In genomic region chr1:207752456-207753132, GRCh38 we compare ENCODE assay signal across 8 cellular contexts. TPM values are rescaled to one million over a fixed set of nuclear protein-coding genes. Genes with fewer than 3 reads are reported as not detected.
DNase-seq lines count a peak whose midpoint lies in the region; ATAC-seq and TF ChIP-seq lines count a peak whose summit lies in the region.

No MANE protein-coding gene starts in this region.

- no peak for DNase-seq in GM06990 (ENCODE audit: extremely low read depth, insufficient read length)
- no peak for DNase-seq in LNCaP clone FGC (ENCODE audit: low read depth)
- peak; percentile 67 for DNase-seq in activated CD8-positive, alpha-beta memory T cell treated with anti-CD3 and anti-CD28 coated beads, Interleukin-2, amount 50 U/mL, for 48 hours
- DNase-seq in fibroblast of villous mesenchyme (ENCODE audit: low read depth) = peak; percentile 29
- DNase-seq in osteoblast (ENCODE audit: insufficient read length, low spot score, missing footprints) = peak; percentile 22
- no peak for DNase-seq in cerebellar nuclear complex (lab: John Stamatoyannopoulos, UW)
- DNase-seq in inferior parietal cortex (ENCODE audit: extremely low spot score) = no peak

- peak overlapping the region; percentile 68 for H3K27ac ChIP-seq in osteoblast (ENCODE audit: low read depth, low read length)

- peak overlapping the region; percentile 96 for H3K4me2 ChIP-seq in osteoblast (ENCODE audit: insufficient read depth, low read length)

- no peaks in the 10 kb centered on the region for H3K27me3 ChIP-seq in GM06990 (replicated peaks; ENCODE audit: control insufficient read depth, insufficient read depth, low read length)
- H3K27me3 ChIP-seq in osteoblast (ENCODE audit: insufficient read depth, low read length) = no peaks in the 10 kb centered on the region

- TF ChIP-seq CTCF in GM06990 (IDR thresholded peaks at IDR 0.05; ENCODE audit: insufficient read depth, low read length, poor library complexity, severe bottlenecking) (no peak), LNCaP clone FGC (IDR thresholded peaks at IDR 0.05; ENCODE audit: control insufficient read depth, extremely low read depth, insufficient read depth) (no peak), fibroblast of villous mesenchyme (IDR thresholded peaks at IDR 0.05; ENCODE audit: insufficient read depth, low read depth, low read length) (no peak), osteoblast (IDR thresholded peaks at IDR 0.05; ENCODE audit: extremely low read depth, low read depth, low read length) (no peak)

- H3K4me1 ChIP-seq in osteoblast (ENCODE audit: insufficient read depth, low read length) = peaks cover 10% of the 10 kb centered on the region

- H3K79me2 ChIP-seq in osteoblast (ENCODE audit: insufficient read depth, low read length) = peaks cover 54% of the 10 kb centered on the region

- H3K4me3 ChIP-seq in GM06990 (replicated peaks; ENCODE audit: low read depth, low read length) (peak overlapping the region; percentile 96), LNCaP clone FGC (ENCODE audit: low read depth, low read length) (peak overlapping the region; percentile 95), fibroblast of villous mesenchyme (ENCODE audit: low read depth, low read length) (peak overlapping the region; percentile 95), osteoblast (ENCODE audit: insufficient read depth, low read length) (peak overlapping the region; percentile 94)

- no peaks in the 10 kb centered on the region for H3K9me3 ChIP-seq in osteoblast (ENCODE audit: low read depth, low read length)

- H2AFZ ChIP-seq in osteoblast (ENCODE audit: low read length) = peak overlapping the region; percentile 97

- peaks cover 31% of the 10 kb centered on the region for H4K20me1 ChIP-seq in osteoblast (ENCODE audit: insufficient read depth, low read length)

- no peaks in the 10 kb centered on the region for H3K36me3 ChIP-seq in GM06990 (ENCODE audit: control insufficient read depth, insufficient read depth, low read length)
- H3K36me3 ChIP-seq in osteoblast (ENCODE audit: insufficient read depth, low read length) = peaks cover 7% of the 10 kb centered on the region

- peak; percentile 17 for ATAC-seq in GM21825 (IDR thresholded peaks at IDR 0.05; ENCODE audit: unreplicated experiment)

RNA-seq across cellular contexts. Expression of gene CD46, which starts 0.7 kb away (rescaled TPM):
- 107 and 153 TPM in 2 replicates for total RNA-seq in fibroblast of villous mesenchyme
- total RNA-seq in osteoblast = 92.6 and 98.7 TPM in 2 replicates

Comparison
In these comparisons a context has a peak if more than half of its experiments do, and no peak if none do; other contexts are left out.
1. DNase-seq: peak in activated CD8-positive, alpha-beta memory T cell treated with anti-CD3 and anti-CD28 coated beads, Interleukin-2, amount 50 U/mL, for 48 hours (single experiment), fibroblast of villous mesenchyme (single experiment) and osteoblast (single experiment); none in GM06990 (single experiment), LNCaP clone FGC (single experiment), cerebellar nuclear complex (0 of 2) and inferior parietal cortex (single experiment).
2. Peak in every context shown above with its lines, with median percentiles within 50 percentile points of each other: H3K4me3 ChIP-seq.